In genomic region chr3:177230641-177231040, GRCh38 we compare ENCODE assay signal across 37 cellular contexts.
"Had no signal": no experiment of that assay in that cellular context is flagged by ENCODE, and none has a peak within 500 bp of the region (broad histone marks: within the 10 kb centered on the region; RNA-seq: fewer than 3 reads in every experiment).

No MANE protein-coding gene starts in this region.

- H3K27me3 ChIP-seq: adrenal gland, body of pancreas, esophagus squamous epithelium, gastroesophageal sphincter had no signal

- H3K27ac Mint-ChIP-seq: activated CD4-positive, alpha-beta memory T cell treated with anti-CD3 and anti-CD28 coated beads for 36 hours; activated CD4-positive, alpha-beta T cell treated with anti-CD3 and anti-CD28 coated beads for 36 hours; activated CD4-positive, alpha-beta T cell treated with anti-CD3 and anti-CD28 coated beads, Interleukin-2, amount 10 ng/mL, durations not matched to agents 24 days and 14 days; activated CD8-positive, alpha-beta memory T cell treated with anti-CD3 and anti-CD28 coated beads, Interleukin-2, amount 10 ng/mL, durations not matched to agents 7 days and 5 days; activated CD8-positive, alpha-beta T cell treated with anti-CD3 and anti-CD28 coated beads, Interleukin-2, amount 10 ng/mL, durations not matched to agents 7 days and 5 days; activated naive CD4-positive, alpha-beta T cell treated with anti-CD3 and anti-CD28 coated beads for 36 hours; activated naive CD4-positive, alpha-beta T cell treated with anti-CD3 and anti-CD28 coated beads, Interleukin-2, amount 50 U/mL, for 24 hours; activated naive CD8-positive, alpha-beta T cell treated with anti-CD3 and anti-CD28 coated beads for 36 hours; activated naive CD8-positive, alpha-beta T cell treated with anti-CD3 and anti-CD28 coated beads, Interleukin-2, amount 50 U/mL, for 24 hours; activated T-helper 1 cell treated with anti-CD3 and anti-CD28 coated beads, Interleukin-12 subunit alpha, Interleukin-12 subunit beta, Interleukin-2, Interleukin-4 antibody, amounts not matched to agents 30 ng/mL and 10 ng/mL and 1 ng/mL, durations not matched to agents 14 hours and 24 hours and 36 hours; activated T-helper 2 cell treated with anti-CD3 and anti-CD28 coated beads, Interferon-gamma antibody, Interleukin-2, Interleukin-4, amounts not matched to agents 10 μg/mL and 5 μg/mL and 100 μg/mL, durations not matched to agents 14 hours and 24 hours and 36 hours; effector memory CD8-positive, alpha-beta T cell; T-helper 17 cell; T-helper 2 cell treated with Interferon-gamma antibody and Interleukin-4, amounts not matched to agents 5 μg/mL and 100 μg/mL, for 36 hours had no signal

- H3K9me3 Mint-ChIP-seq: activated naive CD4-positive, alpha-beta T cell treated with anti-CD3 and anti-CD28 coated beads, Interleukin-2, amount 50 U/mL, for 24 hours; effector memory CD8-positive, alpha-beta T cell had no signal

- DNase-seq: activated CD4-positive, alpha-beta memory T cell treated with anti-CD3 and anti-CD28 coated beads for 36 hours; activated CD4-positive, alpha-beta T cell treated with anti-CD3 and anti-CD28 coated beads for 36 hours; activated CD4-positive, alpha-beta T cell treated with anti-CD3 and anti-CD28 coated beads, Interleukin-2, amount 10 ng/mL, durations not matched to agents 24 days and 14 days; activated CD4-positive, CD25-positive, alpha-beta regulatory T cell; activated CD4-positive, CD25-positive, alpha-beta regulatory T cell treated with anti-CD3 and anti-CD28 coated beads, Interleukin-2, amount 50 U/mL, for 72 hours; activated CD8-positive, alpha-beta memory T cell treated with anti-CD3 and anti-CD28 coated beads, Interleukin-2, amount 10 ng/mL, durations not matched to agents 7 days and 5 days; activated CD8-positive, alpha-beta memory T cell treated with anti-CD3 and anti-CD28 coated beads, Interleukin-2, amount 50 U/mL, for 4 hours; activated CD8-positive, alpha-beta T cell treated with anti-CD3 and anti-CD28 coated beads, Interleukin-2, amount 10 ng/mL, durations not matched to agents 7 days and 5 days; activated effector memory CD4-positive, alpha-beta T cell treated with anti-CD3 and anti-CD28 coated beads, Interleukin-2, amount 50 U/mL, for 16 hours; activated naive CD4-positive, alpha-beta T cell treated with anti-CD3 and anti-CD28 coated beads for 36 hours; activated naive CD8-positive, alpha-beta T cell treated with anti-CD3 and anti-CD28 coated beads for 36 hours; activated naive CD8-positive, alpha-beta T cell treated with anti-CD3 and anti-CD28 coated beads, Interleukin-2, amount 50 U/mL, for 24 hours; activated T-cell treated with anti-CD3 and anti-CD28 coated beads, Interleukin-2, amount 50 U/mL, for 1 hour; activated T-cell treated with anti-CD3 and anti-CD28 coated beads, Interleukin-2, amount 50 U/mL, for 48 hours; amygdala; aorta; body of pancreas; caudate nucleus; cortex of kidney; dermis blood vessel endothelial cell; effector CD4-positive, alpha-beta T cell; effector memory CD8-positive, alpha-beta T cell; esophagus squamous epithelium; foreskin melanocyte; T-helper 1 cell; T-helper 17 cell; T1000 had no signal

- FAIRE-seq: colon, endometrium, endothelial cell of umbilical vein had no signal

- H3K4me1 ChIP-seq: adrenal gland, body of pancreas, esophagus squamous epithelium, gastroesophageal sphincter had no signal

- H3K4me1 Mint-ChIP-seq: activated CD4-positive, alpha-beta T cell treated with anti-CD3 and anti-CD28 coated beads, Interleukin-2, amount 10 ng/mL, durations not matched to agents 24 days and 14 days; activated CD8-positive, alpha-beta memory T cell treated with anti-CD3 and anti-CD28 coated beads, Interleukin-2, amount 10 ng/mL, durations not matched to agents 7 days and 5 days; activated naive CD8-positive, alpha-beta T cell treated with anti-CD3 and anti-CD28 coated beads, Interleukin-2, amount 50 U/mL, for 24 hours had no signal

- H3K36me3 ChIP-seq: adrenal gland, esophagus squamous epithelium, gastroesophageal sphincter had no signal

- H3K27ac ChIP-seq: adrenal gland, body of pancreas, epithelial cell of prostate, esophagus squamous epithelium, gastroesophageal sphincter had no signal

- H3K4me3 ChIP-seq: adrenal gland, body of pancreas, esophagus squamous epithelium, gastroesophageal sphincter had no signal

- H3K27me3 Mint-ChIP-seq: activated CD4-positive, alpha-beta memory T cell treated with anti-CD3 and anti-CD28 coated beads for 36 hours; activated CD4-positive, alpha-beta T cell treated with anti-CD3 and anti-CD28 coated beads for 36 hours; activated CD4-positive, alpha-beta T cell treated with anti-CD3 and anti-CD28 coated beads, Interleukin-2, amount 10 ng/mL, durations not matched to agents 24 days and 14 days; activated CD8-positive, alpha-beta memory T cell treated with anti-CD3 and anti-CD28 coated beads, Interleukin-2, amount 10 ng/mL, durations not matched to agents 7 days and 5 days; activated naive CD4-positive, alpha-beta T cell treated with anti-CD3 and anti-CD28 coated beads, Interleukin-2, amount 50 U/mL, for 24 hours; activated naive CD8-positive, alpha-beta T cell treated with anti-CD3 and anti-CD28 coated beads for 36 hours; activated naive CD8-positive, alpha-beta T cell treated with anti-CD3 and anti-CD28 coated beads, Interleukin-2, amount 50 U/mL, for 24 hours; effector memory CD8-positive, alpha-beta T cell; T-helper 17 cell had no signal

- H3K36me3 Mint-ChIP-seq: activated naive CD4-positive, alpha-beta T cell treated with anti-CD3 and anti-CD28 coated beads, Interleukin-2, amount 50 U/mL, for 24 hours had no signal

- H3K9me3 ChIP-seq: adrenal gland, body of pancreas, esophagus squamous epithelium, gastroesophageal sphincter had no signal

- ATAC-seq: activated CD4-positive, alpha-beta T cell treated with anti-CD3 and anti-CD28 coated beads for 36 hours; activated CD8-positive, alpha-beta memory T cell treated with anti-CD3 and anti-CD28 coated beads, Interleukin-2, amount 10 ng/mL, durations not matched to agents 7 days and 5 days; activated CD8-positive, alpha-beta T cell treated with anti-CD3 and anti-CD28 coated beads, Interleukin-2, amount 10 ng/mL, durations not matched to agents 7 days and 5 days; activated naive CD8-positive, alpha-beta T cell treated with anti-CD3 and anti-CD28 coated beads, Interleukin-2, amount 50 U/mL, for 24 hours; body of pancreas; effector memory CD8-positive, alpha-beta T cell; gastroesophageal sphincter; T-helper 17 cell had no signal

- H3K4me3 Mint-ChIP-seq: activated CD4-positive, alpha-beta memory T cell treated with anti-CD3 and anti-CD28 coated beads for 36 hours; activated CD4-positive, alpha-beta T cell treated with anti-CD3 and anti-CD28 coated beads for 36 hours; activated CD4-positive, alpha-beta T cell treated with anti-CD3 and anti-CD28 coated beads, Interleukin-2, amount 10 ng/mL, durations not matched to agents 24 days and 14 days; activated CD8-positive, alpha-beta memory T cell treated with anti-CD3 and anti-CD28 coated beads, Interleukin-2, amount 10 ng/mL, durations not matched to agents 7 days and 5 days; activated CD8-positive, alpha-beta T cell treated with anti-CD3 and anti-CD28 coated beads, Interleukin-2, amount 10 ng/mL, durations not matched to agents 7 days and 5 days; activated naive CD4-positive, alpha-beta T cell treated with anti-CD3 and anti-CD28 coated beads for 36 hours; activated naive CD4-positive, alpha-beta T cell treated with anti-CD3 and anti-CD28 coated beads, Interleukin-2, amount 50 U/mL, for 24 hours; activated naive CD8-positive, alpha-beta T cell treated with anti-CD3 and anti-CD28 coated beads for 36 hours; activated naive CD8-positive, alpha-beta T cell treated with anti-CD3 and anti-CD28 coated beads, Interleukin-2, amount 50 U/mL, for 24 hours; activated T-helper 1 cell treated with anti-CD3 and anti-CD28 coated beads, Interleukin-12 subunit alpha, Interleukin-12 subunit beta, Interleukin-2, Interleukin-4 antibody, amounts not matched to agents 30 ng/mL and 10 ng/mL and 1 ng/mL, durations not matched to agents 14 hours and 24 hours and 36 hours; effector memory CD8-positive, alpha-beta T cell; T-helper 17 cell; T-helper 2 cell treated with Interferon-gamma antibody and Interleukin-4, amounts not matched to agents 5 μg/mL and 100 μg/mL, for 36 hours had no signal
